In genomic region chr1:59431566-59432294, GRCh38 we compare ENCODE assay signal across 16 cellular contexts.
DNase-seq lines count a peak whose midpoint lies in the region; ATAC-seq and TF ChIP-seq lines count a peak whose summit lies in the region.
"Had no signal": no experiment of that assay in that cellular context is flagged by ENCODE, and none has a peak within 500 bp of the region (broad histone marks: within the 10 kb centered on the region; RNA-seq: fewer than 3 reads in every experiment).

No MANE protein-coding gene starts in this region.

- intact Hi-C loops in Calu3 (cut with micrococcal nuclease; ENCODE audit: unreplicated experiment) = loop anchor here (5.0 kb wide), 2 partner anchors 134 to 266 kb away; partner anchors contain the start of gene FGGY
- intact Hi-C loops in body of pancreas (cut with DNase I) = no loop called here

- no peaks in the 10 kb centered on the region for H3K36me3 ChIP-seq in body of pancreas (replicated peaks in 1 of 2; ENCODE audit: insufficient read depth in 1 of 2, low read depth in 2 of 2)
- H3K36me3 ChIP-seq: heart right ventricle, stomach had no signal

- BruUV-seq in Calu3 (replicated peaks; lab: Mats Ljungman, UMichigan) = no TSS peak

- DNase-seq in Calu3 (peak; percentile 8), LHCN-M2 (ENCODE audit: low read depth) (peak; percentile 68), body of pancreas (no peak), C1 segment of cervical spinal cord (lab: John Stamatoyannopoulos, UW) (no peak), cerebellar nuclear complex (lab: John Stamatoyannopoulos, UW) (no peak)
- DNase-seq: activated gamma-delta T cell treated with Interleukin-2 at 50 U/mL for 16 hours, heart right ventricle, left cardiac atrium, NCI-H1105, NCI-H510A treated with DMSO at 0.1 percent for 48 hours, nephron progenitor cell, stomach had no signal

- no peaks in the 10 kb centered on the region for H3K27me3 ChIP-seq in body of pancreas
- H3K27me3 ChIP-seq: heart right ventricle, stomach had no signal

- H3K4me3 Mint-ChIP-seq in Calu3 (ENCODE audit: low read depth, unreplicated experiment) = no peak overlapping the region
- H3K4me3 Mint-ChIP-seq in nephron = no peak overlapping the region
- H3K4me3 Mint-ChIP-seq: nephron progenitor cell had no signal

- peaks cover 20% of the 10 kb centered on the region for H3K4me1 ChIP-seq in body of pancreas

- WGBS in body of pancreas, 2 donors = 76 to 86% methylated on average over 3 of the region's 3 CpGs

- CTCF ChIA-PET in Calu3 (lab: Charles Lee) = interaction anchor here (1.0 to 1.1 kb wide), 2 partner anchors 67 to 126 kb away, joined by 3 to 4 read pairs; no protein-coding TSS in a partner anchor

- no peak for TF ChIP-seq POLR2A in body of pancreas (IDR thresholded peaks at IDR 0.05)

- no peak overlapping the region for H3K4me3 ChIP-seq in body of pancreas
- H3K4me3 ChIP-seq: heart right ventricle, stomach had no signal

- no peaks in the 10 kb centered on the region for H3K27me3 Mint-ChIP-seq in Calu3 (ENCODE audit: unreplicated experiment)
- H3K27me3 Mint-ChIP-seq in nephron (ENCODE audit: low read depth) = peaks cover 4% of the 10 kb centered on the region

- peak overlapping the region in 3 of 4 donors; percentile 48 to 73 (median 71) for H3K27ac ChIP-seq in body of pancreas
- H3K27ac ChIP-seq: stomach had no signal

- H3K9me3 ChIP-seq in body of pancreas = no peaks in the 10 kb centered on the region
- H3K9me3 ChIP-seq: heart right ventricle, stomach had no signal

- H3K4me1 Mint-ChIP-seq in Calu3 (ENCODE audit: low read depth, unreplicated experiment) (peaks cover 47% of the 10 kb centered on the region), nephron (peaks cover 76% of the 10 kb centered on the region)

- H3K9me3 Mint-ChIP-seq in Calu3 (ENCODE audit: low read depth, unreplicated experiment) (no peaks in the 10 kb centered on the region), nephron (no peaks in the 10 kb centered on the region)
- H3K9me3 Mint-ChIP-seq: nephron progenitor cell had no signal

- ATAC-seq in body of pancreas (no peak), HG02798 (IDR thresholded peaks at IDR 0.05; ENCODE audit: poor library complexity, unreplicated experiment) (no peak), HG03280 (IDR thresholded peaks at IDR 0.05; ENCODE audit: unreplicated experiment) (no peak)
- ATAC-seq: heart right ventricle, left cardiac atrium, sciatic nerve had no signal

- TF ChIP-seq CTCF in Calu3 (IDR thresholded peaks at IDR 0.05; ENCODE audit: unreplicated experiment) = no peak
- no peak for TF ChIP-seq CTCF in body of pancreas (IDR thresholded peaks at IDR 0.05)
- TF ChIP-seq CTCF in nephron (IDR thresholded peaks at IDR 0.05; ENCODE audit: unreplicated experiment in 3 of 3) = no peak

- peak overlapping the region; percentile 76 for H3K27ac Mint-ChIP-seq in Calu3 (ENCODE audit: unreplicated experiment)
- H3K27ac Mint-ChIP-seq in nephron = peak overlapping the region; percentile 91 to 93 (median 92)

- H3K36me3 Mint-ChIP-seq in Calu3 (ENCODE audit: insufficient read depth, unreplicated experiment) (no peaks in the 10 kb centered on the region), nephron (ENCODE audit: low read depth) (no peaks in the 10 kb centered on the region)

Comparison
In these comparisons a context has a peak if more than half of its experiments do, and no peak if none do; other contexts are left out.
1. DNase-seq: peak in Calu3 (single experiment) and LHCN-M2 (single experiment); none in body of pancreas (0 of 4), C1 segment of cervical spinal cord (0 of 14) and cerebellar nuclear complex (0 of 2).